ENCODE assay signal across 29 cellular contexts in genomic region chr10:25999295-25999981, GRCh38.
A peak's percentile ranks its signal among the peaks of the same experiment; 100 is the strongest.
DNase-seq lines count a peak whose midpoint lies in the region; ATAC-seq and TF ChIP-seq lines count a peak whose summit lies in the region.
"Had no signal": no experiment of that assay in that cellular context is flagged by ENCODE, and none has a peak within 500 bp of the region (broad histone marks: within the 10 kb centered on the region; RNA-seq: fewer than 3 reads in every experiment).

No MANE protein-coding gene starts in this region.

- H3K27ac ChIP-seq in BLaER1 (no peak overlapping the region), osteoblast (ENCODE audit: low read depth, low read length) (no peak overlapping the region), GM23248 (no peak overlapping the region)
- H3K27ac ChIP-seq: PC-9, SJCRH30 had no signal

- peak; percentile 51 for ATAC-seq in HG02610 (IDR thresholded peaks at IDR 0.05; ENCODE audit: unreplicated experiment)
- peak; percentile 62 for ATAC-seq in HG03565 (IDR thresholded peaks at IDR 0.05; ENCODE audit: unreplicated experiment)
- ATAC-seq: HepG2, K562, Right ventricle myocardium inferior, SK-N-SH treated with all-trans-retinoic acid at 6 μM for 48 hours had no signal

- DNase-seq in osteoblast (ENCODE audit: insufficient read length, low spot score, missing footprints) (peak; percentile 25), NCI-H128 (lab: John Stamatoyannopoulos, UW; ENCODE audit: unreplicated experiment) (no peak), GM23248 (no peak)
- DNase-seq in activated CD4-positive, CD25-positive, alpha-beta regulatory T cell treated with anti-CD3 and anti-CD28 coated beads, Interleukin-2, amount 50 U/mL, for 72 hours = no peak
- DNase-seq: 8988T; ACHN; BE2C; CD4-positive, CD25-positive, alpha-beta regulatory T cell; DMS153; DND-41; H7; MV-4-11; NCI-H1105; NCI-H146; NCI-H1930; NCI-H2107; NCI-H446; NCI-H524 treated with DMSO at 0.1 percent for 48 hours; NCI-H774; NK-92 treated with Interleukin-12 subunit alpha and Interleukin-12 subunit beta, amount 100 ng/mL, for 24 hours; PC-9; SJCRH30 had no signal

- H3K4me2 ChIP-seq in BLaER1 (peak overlapping the region; percentile 20; the same call in 1 of the 2 replicates), osteoblast (ENCODE audit: insufficient read depth, low read length) (no peak overlapping the region), GM23248 (ENCODE audit: unreplicated experiment) (no peak overlapping the region)
- H3K4me2 ChIP-seq: PC-9 had no signal

- no peak for TF ChIP-seq CTCF in osteoblast (IDR thresholded peaks at IDR 0.05; ENCODE audit: extremely low read depth, low read depth, low read length)

- H3K79me2 ChIP-seq in osteoblast (ENCODE audit: insufficient read depth, low read length) (no peaks in the 10 kb centered on the region), GM23248 (ENCODE audit: insufficient read depth) (no peaks in the 10 kb centered on the region)

- no peaks in the 10 kb centered on the region for H3K36me3 ChIP-seq in BLaER1
- H3K36me3 ChIP-seq in osteoblast (ENCODE audit: insufficient read depth, low read length) = no peaks in the 10 kb centered on the region
- H3K36me3 ChIP-seq in GM23248 (ENCODE audit: low read depth) = no peaks in the 10 kb centered on the region
- H3K36me3 ChIP-seq: BE2C, SJCRH30 had no signal

- H3F3A ChIP-seq in GM23248 (ENCODE audit: insufficient read depth) = no peaks in the 10 kb centered on the region

- H3K4me1 ChIP-seq in BLaER1 (peaks cover 28% of the 10 kb centered on the region), osteoblast (ENCODE audit: insufficient read depth, low read length) (no peaks in the 10 kb centered on the region), GM23248 (ENCODE audit: insufficient read depth) (no peaks in the 10 kb centered on the region)
- H3K4me1 ChIP-seq: BE2C, SJCRH30 had no signal

- no peaks in the 10 kb centered on the region for H3K27me3 ChIP-seq in BLaER1
- H3K27me3 ChIP-seq in osteoblast (ENCODE audit: insufficient read depth, low read length) = no peaks in the 10 kb centered on the region
- H3K27me3 ChIP-seq in GM23248 (replicated peaks; ENCODE audit: insufficient read depth) = no peaks in the 10 kb centered on the region
- H3K27me3 ChIP-seq: BE2C had no signal

- H3K9me3 ChIP-seq in BLaER1 = no peaks in the 10 kb centered on the region
- H3K9me3 ChIP-seq in osteoblast (ENCODE audit: low read depth, low read length) = no peaks in the 10 kb centered on the region
- H3K9me3 ChIP-seq in GM23248 (ENCODE audit: low read depth) = no peaks in the 10 kb centered on the region
- H3K9me3 ChIP-seq: BE2C, SJCRH30 had no signal

- 10 to 18% methylated on average over 4 of the region's 4 CpGs for whole genome bisulfite sequencing in GM23248 (ENCODE audit: low coverage in 1 of 2, low lambda C conversion rate in 2 of 2, missing lambda C conversion rate in 2 of 2), 2 experiments

- H4K20me1 ChIP-seq in BLaER1 (no peaks in the 10 kb centered on the region), osteoblast (ENCODE audit: insufficient read depth, low read length) (no peaks in the 10 kb centered on the region), GM23248 (ENCODE audit: insufficient read depth) (no peaks in the 10 kb centered on the region)

- no peak overlapping the region for H2AFZ ChIP-seq in osteoblast (ENCODE audit: low read length)
- H2AFZ ChIP-seq in GM23248 = no peak overlapping the region
- H2AFZ ChIP-seq: PC-9 had no signal

- in situ Hi-C loops in GM23248 (cut with MboI) = no loop called here

- no peaks in the 10 kb centered on the region for H3K9me2 ChIP-seq in GM23248 (ENCODE audit: insufficient read depth)

- no peak overlapping the region for H3K4me3 ChIP-seq in BLaER1
- no peak overlapping the region for H3K4me3 ChIP-seq in osteoblast (ENCODE audit: insufficient read depth, low read length)
- H3K4me3 ChIP-seq in GM23248 = no peak overlapping the region
- H3K4me3 ChIP-seq: K562, PC-9, SJCRH30 had no signal

- no peak overlapping the region for H3K9ac ChIP-seq in BLaER1
- no peak overlapping the region for H3K9ac ChIP-seq in GM23248
